ENCODE assay signal across 12 cellular contexts in the genomic region with DNA sequence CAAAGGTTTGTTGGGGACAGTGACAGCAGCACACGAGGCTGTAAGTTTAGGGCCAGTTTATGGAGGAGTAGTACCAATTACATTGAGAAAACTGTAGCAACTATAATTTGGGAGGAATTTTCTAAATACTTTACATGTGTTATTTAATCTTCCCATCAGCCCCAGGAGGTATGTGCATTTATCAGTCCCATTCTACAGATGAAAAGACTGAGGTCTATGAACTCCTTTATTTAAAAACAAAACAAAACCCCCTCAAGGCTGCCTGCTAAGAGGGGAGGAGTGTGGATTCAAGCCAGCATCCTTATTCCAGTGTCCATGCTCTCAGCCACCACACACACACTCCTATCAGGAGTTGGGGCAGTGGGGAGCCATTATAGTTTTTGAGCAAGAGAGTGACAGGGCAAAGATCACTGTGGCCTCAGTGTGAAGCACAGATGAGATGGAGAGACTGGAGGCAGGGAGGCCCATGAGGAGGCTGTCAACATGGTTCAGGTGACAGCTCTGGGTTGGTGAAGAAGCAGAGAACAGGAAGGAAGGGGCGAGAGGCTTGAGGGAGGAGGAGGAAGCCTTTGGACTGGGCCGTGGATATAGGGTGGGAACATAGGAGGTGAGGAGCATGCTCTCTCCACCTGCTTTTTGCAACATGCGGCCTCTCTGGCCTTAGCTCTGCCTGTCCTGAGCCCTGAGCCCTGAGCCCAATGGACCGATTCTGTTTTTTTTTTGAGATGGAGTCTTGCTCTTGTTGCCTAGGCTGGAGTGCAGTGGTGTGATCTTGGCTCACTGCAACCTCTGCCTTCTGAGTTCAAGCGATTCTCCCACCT. TPM values are rescaled to one million over a fixed set of nuclear protein-coding genes. Genes with fewer than 3 reads are reported as not detected.
A peak's percentile ranks its signal among the peaks of the same experiment; 100 is the strongest.
DNase-seq lines count a peak whose midpoint lies in the region; ATAC-seq and TF ChIP-seq lines count a peak whose summit lies in the region.
"Had no signal": no experiment of that assay in that cellular context is flagged by ENCODE, and none has a peak within 500 bp of the region (broad histone marks: within the 10 kb centered on the region; RNA-seq: fewer than 3 reads in every experiment).

No MANE protein-coding gene starts in this region.

- H3K9me3 ChIP-seq in liver (ENCODE audit: control insufficient read depth in 4 of 4, low read length in 3 of 4) (no peaks in the 10 kb centered on the region), stomach (no peaks in the 10 kb centered on the region)

- TF ChIP-seq CTCF in liver (IDR thresholded peaks at IDR 0.05; ENCODE audit: low read depth, low read length, missing input control), result no peak
- no peak for TF ChIP-seq CTCF in stomach (IDR thresholded peaks at IDR 0.05)

- H3K27ac ChIP-seq in liver (ENCODE audit: low read depth in 1 of 2, low read length in 2 of 2), result peak overlapping the region; percentile 64 to 87
- H3K27ac ChIP-seq in stomach, result peak overlapping the region in 4 of 5 donors; percentile 74 to 92 (median 85)
- H3K27ac ChIP-seq: VCaP had no signal

- peaks cover 90% of the 10 kb centered on the region for H3K36me3 Mint-ChIP-seq in activated T-cell treated with anti-CD3 and anti-CD28 coated beads, Interleukin-2, amount 50 U/mL, for 24 hours (ENCODE audit: low read depth)
- peaks cover 66% of the 10 kb centered on the region for H3K36me3 Mint-ChIP-seq in activated T-helper 2 cell treated with anti-CD3 and anti-CD28 coated beads, Interferon-gamma antibody, Interleukin-2, Interleukin-4, amounts not matched to agents 10 μg/mL and 5 μg/mL and 100 μg/mL, durations not matched to agents 14 hours and 24 hours and 36 hours (ENCODE audit: low read depth)

- H3K4me3 ChIP-seq in liver (ENCODE audit: low read depth in 1 of 3, low read length in 3 of 3) (no peak overlapping the region), stomach (no peak overlapping the region)

- no peak for TF ChIP-seq POLR2A in stomach (IDR thresholded peaks at IDR 0.05)

- intact Hi-C loops in activated T-helper 2 cell treated with anti-CD3 and anti-CD28 coated beads, Interferon-gamma antibody, Interleukin-2, Interleukin-4, amounts not matched to agents 10 μg/mL and 5 μg/mL and 100 μg/mL, durations not matched to agents 14 hours and 24 hours and 36 hours (cut with micrococcal nuclease), result no loop called here
- intact Hi-C loops in stomach (cut with DNase I; ENCODE audit: low total_unique reads), result no loop called here

- no peaks in the 10 kb centered on the region for H3K27me3 Mint-ChIP-seq in activated T-cell treated with anti-CD3 and anti-CD28 coated beads, Interleukin-2, amount 50 U/mL, for 24 hours
- H3K27me3 Mint-ChIP-seq in activated T-helper 2 cell treated with anti-CD3 and anti-CD28 coated beads, Interferon-gamma antibody, Interleukin-2, Interleukin-4, amounts not matched to agents 10 μg/mL and 5 μg/mL and 100 μg/mL, durations not matched to agents 14 hours and 24 hours and 36 hours (ENCODE audit: low read depth), result no peaks in the 10 kb centered on the region

- no peak for TF ChIP-seq EP300 in stomach (IDR thresholded peaks at IDR 0.05)

- no peak overlapping the region for H3K9ac ChIP-seq in liver (ENCODE audit: low read depth in 1 of 2, low read length in 2 of 2)

- peak overlapping the region; percentile 98 for H3K27ac Mint-ChIP-seq in activated T-cell treated with anti-CD3 and anti-CD28 coated beads, Interleukin-2, amount 50 U/mL, for 24 hours
- H3K27ac Mint-ChIP-seq in activated T-helper 2 cell treated with anti-CD3 and anti-CD28 coated beads, Interferon-gamma antibody, Interleukin-2, Interleukin-4, amounts not matched to agents 10 μg/mL and 5 μg/mL and 100 μg/mL, durations not matched to agents 14 hours and 24 hours and 36 hours, result peak overlapping the region; percentile 87

- H3K4me3 Mint-ChIP-seq in activated T-cell treated with anti-CD3 and anti-CD28 coated beads, Interleukin-2, amount 50 U/mL, for 24 hours, result peak overlapping the region; percentile 76
- H3K4me3 Mint-ChIP-seq in activated T-helper 2 cell treated with anti-CD3 and anti-CD28 coated beads, Interferon-gamma antibody, Interleukin-2, Interleukin-4, amounts not matched to agents 10 μg/mL and 5 μg/mL and 100 μg/mL, durations not matched to agents 14 hours and 24 hours and 36 hours (ENCODE audit: low read depth), result peak overlapping the region; percentile 37

- H3K4me1 Mint-ChIP-seq in activated T-cell treated with anti-CD3 and anti-CD28 coated beads, Interleukin-2, amount 50 U/mL, for 24 hours (ENCODE audit: low read depth), result peaks cover 98% of the 10 kb centered on the region
- H3K4me1 Mint-ChIP-seq in activated T-helper 2 cell treated with anti-CD3 and anti-CD28 coated beads, Interferon-gamma antibody, Interleukin-2, Interleukin-4, amounts not matched to agents 10 μg/mL and 5 μg/mL and 100 μg/mL, durations not matched to agents 14 hours and 24 hours and 36 hours (ENCODE audit: low read depth), result peaks cover 83% of the 10 kb centered on the region

- TF ChIP-seq RAD21 in liver (IDR thresholded peaks at IDR 0.05), result no peak

- H3K9me3 Mint-ChIP-seq in activated T-cell treated with anti-CD3 and anti-CD28 coated beads, Interleukin-2, amount 50 U/mL, for 24 hours, result no peaks in the 10 kb centered on the region
- H3K9me3 Mint-ChIP-seq in activated T-helper 2 cell treated with anti-CD3 and anti-CD28 coated beads, Interferon-gamma antibody, Interleukin-2, Interleukin-4, amounts not matched to agents 10 μg/mL and 5 μg/mL and 100 μg/mL, durations not matched to agents 14 hours and 24 hours and 36 hours, result peaks cover under 1% of the 10 kb centered on the region

- H3K36me3 ChIP-seq in liver (ENCODE audit: control insufficient read depth in 4 of 4, insufficient read depth in 3 of 4, low read depth in 1 of 4, low read length in 3 of 4), result no peaks in the 10 kb centered on the region
- H3K36me3 ChIP-seq in stomach, result peaks cover 0 to 2% (median 0%) of the 10 kb centered on the region in 4 donors

- H3K4me1 ChIP-seq in liver (ENCODE audit: control insufficient read depth in 4 of 4, insufficient read depth in 4 of 4, low read length in 3 of 4), result peaks cover 14 to 77% (median 41%) of the 10 kb centered on the region in 4 donors
- H3K4me1 ChIP-seq in stomach, result peaks cover 55 to 95% (median 69%) of the 10 kb centered on the region in 4 donors

- whole genome bisulfite sequencing in liver, result 86% methylated on average over 6 of the region's 6 CpGs
- WGBS in stomach, 5 donors, result 80 to 91% (median 87%) methylated on average over 6 of the region's 6 CpGs

- DNase-seq in activated T-cell treated with anti-CD3 and anti-CD28 coated beads, Interleukin-2, amount 50 U/mL, for 24 hours, result no peak
- DNase-seq in activated T-cell treated with anti-CD3 and anti-CD28 coated beads, Interleukin-2, amount 50 U/mL, for 48 hours, result no peak
- DNase-seq in activated T-helper 2 cell treated with anti-CD3 and anti-CD28 coated beads, Interferon-gamma antibody, Interleukin-2, Interleukin-4, amounts not matched to agents 10 μg/mL and 5 μg/mL and 100 μg/mL, durations not matched to agents 14 hours and 24 hours and 36 hours (ENCODE audit: low spot score), result no peak
- no peak for DNase-seq in stomach
- no peak for DNase-seq in hypothalamus (lab: John Stamatoyannopoulos, UW)
- no peak for DNase-seq in LoVo (ENCODE audit: low spot score)
- DNase-seq: kidney; NK-92 treated with Interleukin-12 subunit alpha and Interleukin-12 subunit beta, amount 100 ng/mL, for 24 hours had no signal

- ATAC-seq in HG02571 (IDR thresholded peaks at IDR 0.05; ENCODE audit: unreplicated experiment), result no peak

- no peaks in the 10 kb centered on the region for H3K27me3 ChIP-seq in liver (ENCODE audit: control insufficient read depth in 4 of 4, insufficient read depth in 4 of 4, low read length in 3 of 4)
- no peaks in the 10 kb centered on the region for H3K27me3 ChIP-seq in stomach

TF ChIP-seq in liver, 16 proteins besides CTCF, POLR2A, EP300 and RAD21 (continues in another document):
- TF ChIP-seq RXRA (IDR thresholded peaks at IDR 0.05), result no peak
- no peak for TF ChIP-seq ATF3 (IDR thresholded peaks at IDR 0.05)
- TF ChIP-seq HNF4G (IDR thresholded peaks at IDR 0.05), result no peak
- TF ChIP-seq FOXA2 (IDR thresholded peaks at IDR 0.05), result no peak
- TF ChIP-seq, protein P1, sequence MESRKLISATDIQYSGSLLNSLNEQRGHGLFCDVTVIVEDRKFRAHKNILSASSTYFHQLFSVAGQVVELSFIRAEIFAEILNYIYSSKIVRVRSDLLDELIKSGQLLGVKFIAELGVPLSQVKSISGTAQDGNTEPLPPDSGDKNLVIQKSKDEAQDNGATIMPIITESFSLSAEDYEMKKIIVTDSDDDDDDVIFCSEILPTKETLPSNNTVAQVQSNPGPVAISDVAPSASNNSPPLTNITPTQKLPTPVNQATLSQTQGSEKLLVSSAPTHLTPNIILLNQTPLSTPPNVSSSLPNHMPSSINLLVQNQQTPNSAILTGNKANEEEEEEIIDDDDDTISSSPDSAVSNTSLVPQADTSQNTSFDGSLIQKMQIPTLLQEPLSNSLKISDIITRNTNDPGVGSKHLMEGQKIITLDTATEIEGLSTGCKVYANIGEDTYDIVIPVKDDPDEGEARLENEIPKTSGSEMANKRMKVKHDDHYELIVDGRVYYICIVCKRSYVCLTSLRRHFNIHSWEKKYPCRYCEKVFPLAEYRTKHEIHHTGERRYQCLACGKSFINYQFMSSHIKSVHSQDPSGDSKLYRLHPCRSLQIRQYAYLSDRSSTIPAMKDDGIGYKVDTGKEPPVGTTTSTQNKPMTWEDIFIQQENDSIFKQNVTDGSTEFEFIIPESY (IDR thresholded peaks at IDR 0.05), result no peak
- no peak for TF ChIP-seq YY1 (IDR thresholded peaks at IDR 0.05)
- no peak for TF ChIP-seq GABPA (IDR thresholded peaks at IDR 0.05 in 1 of 2, conservative IDR thresholded peaks at IDR 0.05 in 1 of 2)
- TF ChIP-seq HNF4A (conservative IDR thresholded peaks at IDR 0.05), result no peak
- no peak for TF ChIP-seq EGR1 (IDR thresholded peaks at IDR 0.05; ENCODE audit: low read depth in 2 of 2)
- TF ChIP-seq SP1 (IDR thresholded peaks at IDR 0.05), result no peak

RNA-seq across cellular contexts. Expression of gene TNFRSF1B, which starts 9.7 kb away (rescaled TPM):
- 150 and 153 TPM in 2 replicates for total RNA-seq in activated T-helper 2 cell treated with anti-CD3 and anti-CD28 coated beads, Interferon-gamma antibody, Interleukin-2, Interleukin-4, amounts not matched to agents 10 μg/mL and 5 μg/mL and 100 μg/mL, durations not matched to agents 14 hours and 24 hours and 36 hours
- 10 to 100 TPM; 16.0 to 16.9 TPM for total RNA-seq in liver
- polyA plus RNA-seq in liver, result 10 to 100 TPM in 1 of 2 donors, 1 to 10 TPM in 1; 7.2 to 19.6 TPM
- 10 to 100 TPM in 4 of 5 donors, 1 to 10 TPM in 1; 7.1 to 24.3 (median 14.9) TPM for total RNA-seq in stomach
- polyA plus RNA-seq in stomach, result 1 to 10 TPM; 5.4 to 8.4 (median 7.8) TPM
- total RNA-seq: A673 had no signal

RNA-seq across cellular contexts. Expression of gene VPS13D, which starts 53.3 kb away (rescaled TPM):
- 28.6 and 32.1 TPM in 2 replicates for total RNA-seq in activated T-helper 2 cell treated with anti-CD3 and anti-CD28 coated beads, Interferon-gamma antibody, Interleukin-2, Interleukin-4, amounts not matched to agents 10 μg/mL and 5 μg/mL and 100 μg/mL, durations not matched to agents 14 hours and 24 hours and 36 hours
- total RNA-seq in liver (10 to 100 TPM; 14.5 to 68.3 TPM), stomach (100 to 1,000 TPM in 1 of 5 donors, 10 to 100 TPM in 4; 57.1 to 106 (median 76.5) TPM)
- polyA plus RNA-seq in liver (10 to 100 TPM; 10.2 to 10.7 TPM), stomach (10 to 100 TPM in 1 of 3 donors, 1 to 10 TPM in 2; 6.7 to 17.3 (median 9.0) TPM)
